21 cellular contexts compared by ENCODE assay signal in genomic region chr12:104612381-104612780, GRCh38.
A peak's percentile ranks its signal among the peaks of the same experiment; 100 is the strongest.
DNase-seq lines count a peak whose midpoint lies in the region; ATAC-seq, FAIRE-seq and TF ChIP-seq lines count a peak whose summit lies in the region.
"Had no signal": no experiment of that assay in that cellular context is flagged by ENCODE, and none has a peak within 500 bp of the region (broad histone marks: within the 10 kb centered on the region; RNA-seq: fewer than 3 reads in every experiment).

No MANE protein-coding gene starts in this region.

- peaks cover 0 to 7% (median 2%) of the 10 kb centered on the region in 7 donors for H3K9me3 Mint-ChIP-seq in naive B cell
- H3K9me3 Mint-ChIP-seq: CD8-positive, alpha-beta memory T cell had no signal

- H3K4me1 ChIP-seq in cardiac muscle cell (ENCODE audit: low read depth) (peaks cover 11% of the 10 kb centered on the region), right cardiac atrium (ENCODE audit: control insufficient read depth, insufficient read depth, low read length) (no peaks in the 10 kb centered on the region), K562 (replicated peaks in 1 of 2; ENCODE audit: control insufficient read depth in 2 of 2, insufficient read depth in 2 of 2, low read length in 2 of 2) (peaks cover 15 to 16% of the 10 kb centered on the region in 2 experiments)

- H3K79me2 ChIP-seq in K562 (ENCODE audit: control insufficient read depth, insufficient read depth, low read length), result peaks cover 39% of the 10 kb centered on the region

- peak overlapping the region in 4 of 6 donors; percentile 12 to 65 (median 57) for H3K27ac Mint-ChIP-seq in naive B cell

- no peaks in the 10 kb centered on the region for H3K9me1 ChIP-seq in K562 (ENCODE audit: control insufficient read depth, insufficient read depth, low read length)

- WGBS in right cardiac atrium, result 61% methylated on average over 2 of the region's 2 CpGs
- 0% methylated on average over 2 of the region's 2 CpGs for WGBS in K562 (ENCODE audit: insufficient coverage, low coverage, missing lambda C conversion rate)

- 0 out of 2 replicates have a peak, but pooled peaks cover 2% of the 10 kb centered on the region for H4K20me1 ChIP-seq in K562 (replicated peaks; ENCODE audit: control insufficient read depth, insufficient read depth, low read length)

- H3K4me2 ChIP-seq in K562 (ENCODE audit: insufficient read depth, low read length), result no peak overlapping the region
- H3K4me2 ChIP-seq: A549 had no signal

- peak; percentile 31; the same call in 1 of the 2 replicates for TF ChIP-seq EP300 in K562 (IDR thresholded peaks at IDR 0.05; ENCODE audit: low read length)

- BruUV-seq in K562 (replicated peaks; lab: Mats Ljungman, UMichigan), result no TSS peak

- H3K4me3 Mint-ChIP-seq in naive B cell, result peak overlapping the region in 1 of 8 donors; percentile 8
- H3K4me3 Mint-ChIP-seq: CD8-positive, alpha-beta memory T cell had no signal

- CTCF ChIA-PET in K562 (lab: Yijun Ruan, JAX; ENCODE audit: low intra/inter-chr PET ratio), result no interaction called here

- TF ChIP-seq CTCF in cardiac muscle cell (IDR thresholded peaks at IDR 0.05; ENCODE audit: low read depth, low read length), result no peak
- TF ChIP-seq CTCF in K562 (IDR thresholded peaks at IDR 0.05 in 2 of 3, conservative IDR thresholded peaks at IDR 0.05 in 1 of 3; ENCODE audit: insufficient read depth in 2 of 3, low read depth in 1 of 3, low read length in 3 of 3), result no peak

- in situ Hi-C loops in K562 (cut with MboI), result no loop called here

- H3K4me3 ChIP-seq in cardiac muscle cell (no peak overlapping the region), right cardiac atrium (ENCODE audit: low read length) (no peak overlapping the region), K562 (no peak overlapping the region)
- H3K4me3 ChIP-seq: A549 had no signal

- no peak overlapping the region for H2AFZ ChIP-seq in K562 (ENCODE audit: low read depth, low read length)

- peak; percentile 11 for FAIRE-seq in K562 (lab: Jason Lieb, UNC)
- FAIRE-seq: A549, D721Med, G401.6, GM19239, RCC 7860 had no signal

- POLR2A ChIA-PET in K562 (lab: Yijun Ruan, JAX), result no interaction called here

- peaks cover 19 to 21% of the 10 kb centered on the region in 2 donors for H3K36me3 Mint-ChIP-seq in naive B cell

- DNase-seq in cardiac muscle cell (ENCODE audit: low read depth in 1 of 2, low spot score in 1 of 2) (no peak), right cardiac atrium (no peak), K562 (ENCODE audit: extremely low read depth in 1 of 4, low spot score in 3 of 4) (no peak), naive B cell (no peak), mucosa of gallbladder (ENCODE audit: low spot score) (no peak)
- DNase-seq in stimulated activated naive CD8-positive, alpha-beta T cell treated with anti-CD3 and anti-CD28 coated beads, Interleukin-15, Interleukin-2, amounts not matched to agents 100 U/mL and 50 U/mL, for 24 hours, result no peak
- DNase-seq: CD8-positive, alpha-beta memory T cell; MM.1S; NCI-H1092; NCI-H1436 treated with DMSO at 0.1 percent for 48 hours; NCI-H2029; NCI-H2171 treated with DMSO at 0.1 percent for 48 hours; NCI-H446 had no signal

- peak overlapping the region in 1 of 2 experiments; percentile 15; a peak in 1 of 4 replicates for H3K9ac ChIP-seq in K562 (ENCODE audit: insufficient read depth in 1 of 2, low read depth in 2 of 2, low read length in 2 of 2)

- H3K27ac ChIP-seq in cardiac muscle cell (peak overlapping the region; percentile 29), right cardiac atrium (ENCODE audit: low read length) (no peak overlapping the region), K562 (ENCODE audit: extremely low read depth, low read depth, low read length) (no peak overlapping the region)

- H3K36me3 ChIP-seq in cardiac muscle cell (no peaks in the 10 kb centered on the region), K562 (ENCODE audit: control insufficient read depth, insufficient read depth, low read length) (peaks cover 6% of the 10 kb centered on the region)

- H3K27me3 ChIP-seq in cardiac muscle cell (no peaks in the 10 kb centered on the region), right cardiac atrium (ENCODE audit: control insufficient read depth, insufficient read depth) (no peaks in the 10 kb centered on the region), K562 (ENCODE audit: control insufficient read depth in 2 of 2, insufficient read depth in 2 of 2, low read length in 2 of 2) (no peaks in the 10 kb centered on the region)

- ATAC-seq in right cardiac atrium (no peak), K562 (peak; percentile 56), naive B cell (ENCODE audit: low read depth in 2 of 2) (no peak), GM19397 (IDR thresholded peaks at IDR 0.05; ENCODE audit: unreplicated experiment) (no peak), GM21526 (IDR thresholded peaks at IDR 0.05; ENCODE audit: low FRiP score, unreplicated experiment) (no peak)
- ATAC-seq in stimulated activated naive CD8-positive, alpha-beta T cell treated with anti-CD3 and anti-CD28 coated beads, Interleukin-15, Interleukin-2, amounts not matched to agents 100 U/mL and 50 U/mL, for 24 hours, result no peak
- ATAC-seq: A549, Right ventricle myocardium inferior had no signal

- TF ChIP-seq RAD21 in K562 (CRISPR knock-in tag; conservative IDR thresholded peaks at IDR 0.05 in 1 of 2, IDR thresholded peaks at IDR 0.05 in 1 of 2), result no peak

- peaks cover 55 to 80% (median 62%) of the 10 kb centered on the region in 3 donors for H3K4me1 Mint-ChIP-seq in naive B cell

- intact Hi-C loops in right cardiac atrium (cut with DNase I) (no loop called here), K562 (cut with micrococcal nuclease) (no loop called here)

- no peak for TF ChIP-seq POLR2A in K562 (conservative IDR thresholded peaks at IDR 0.05)

- H3K27me3 Mint-ChIP-seq in naive B cell, result no peaks in the 10 kb centered on the region
- H3K27me3 Mint-ChIP-seq: CD8-positive, alpha-beta memory T cell had no signal

- H3K9me3 ChIP-seq in cardiac muscle cell (ENCODE audit: low read depth) (no peaks in the 10 kb centered on the region), right cardiac atrium (ENCODE audit: control insufficient read depth, low read length) (no peaks in the 10 kb centered on the region), K562 (replicated peaks; ENCODE audit: control insufficient read depth, insufficient read depth, low read depth, low read length) (no peaks in the 10 kb centered on the region)
- H3K9me3 ChIP-seq: A549 had no signal

TF ChIP-seq in K562, 482 proteins besides CTCF, POLR2A, EP300 and RAD21 (continues in another document):
- TF ChIP-seq E2F5 (CRISPR knock-in tag; IDR thresholded peaks at IDR 0.05), result no peak
- no peak for TF ChIP-seq PTRF (tag; IDR thresholded peaks at IDR 0.05)
- TF ChIP-seq SMARCA4 (IDR thresholded peaks at IDR 0.05), result peak; percentile 47; the same call in 1 of the 2 replicates
- peak; percentile 19; the same call in 1 of the 2 replicates for TF ChIP-seq FOSL1 (tag; conservative IDR thresholded peaks at IDR 0.05)
- no peak for TF ChIP-seq SREBF1 (IDR thresholded peaks at IDR 0.05; ENCODE audit: borderline replicate concordance, low read depth, low read length)
- no peak for TF ChIP-seq BDP1 (IDR thresholded peaks at IDR 0.05; ENCODE audit: insufficient read depth, insufficient read length)
- TF ChIP-seq NCOR1 (IDR thresholded peaks at IDR 0.05), result peak; percentile 40
- no peak for TF ChIP-seq SP2 (IDR thresholded peaks at IDR 0.05; ENCODE audit: extremely low read depth, low read depth, low read length, poor library complexity, severe bottlenecking)
- no peak for TF ChIP-seq DDX20 (tag; IDR thresholded peaks at IDR 0.05; ENCODE audit: low read depth)
- TF ChIP-seq ID3 (CRISPR knock-in tag; IDR thresholded peaks at IDR 0.05), result no peak
- no peak for TF ChIP-seq ID3 (tag; IDR thresholded peaks at IDR 0.05)
- TF ChIP-seq TAL1 (IDR thresholded peaks at IDR 0.05), result peak; percentile 63
- peak; percentile 57 for TF ChIP-seq ATF3 (IDR thresholded peaks at IDR 0.05)
- no peak for TF ChIP-seq ATF3 (CRISPR knock-in tag; conservative IDR thresholded peaks at IDR 0.05)
- no peak for TF ChIP-seq XRCC4 (IDR thresholded peaks at IDR 0.05; ENCODE audit: extremely low read depth, insufficient read depth, insufficient read length)
- TF ChIP-seq DPF2 (IDR thresholded peaks at IDR 0.05), result 0 out of 2 replicates have a peak, but pooled peaks have one; percentile 46
- TF ChIP-seq SRF (CRISPR knock-in tag; IDR thresholded peaks at IDR 0.05), result peak in 1 of 2 experiments; percentile 87; a peak in 2 of 4 replicates
- 0 out of 4 replicates have a peak, but pooled peaks of 1 of the 2 experiments have one; percentile 30 for TF ChIP-seq HDAC1 (IDR thresholded peaks at IDR 0.05)
- peak; percentile 44; the same call in 1 of the 2 replicates for TF ChIP-seq TEAD4 (IDR thresholded peaks at IDR 0.05; ENCODE audit: low read length)
- TF ChIP-seq TEAD4 (CRISPR knock-in tag; IDR thresholded peaks at IDR 0.05; ENCODE audit: borderline replicate concordance), result no peak
